1 cellular context compared by ENCODE assay signal in genomic region chr11:13284776-13285588, GRCh38.
TF ChIP-seq lines count a peak whose summit lies in the region.

No MANE protein-coding gene starts in this region.

TF ChIP-seq in GM12878, 131 proteins besides CTCF, POLR2A, EP300 and RAD21:
- TF ChIP-seq SMARCA5 (IDR thresholded peaks at IDR 0.05) (peak; percentile 51; the same call in 1 of the 2 replicates), IKZF1 (conservative IDR thresholded peaks at IDR 0.05) (peak; percentile 56; the same call in 1 of the 2 replicates), NBN (IDR thresholded peaks at IDR 0.05) (0 out of 2 replicates have a peak, but pooled peaks have one; percentile 36), ZNF207 (IDR thresholded peaks at IDR 0.05; ENCODE audit: borderline replicate concordance) (no peak), MTA2 (IDR thresholded peaks at IDR 0.05; ENCODE audit: low read depth) (peak; percentile 96), TBL1XR1 (IDR thresholded peaks at IDR 0.05; ENCODE audit: low read depth, low read length) (no peak), NR2C2 (IDR thresholded peaks at IDR 0.05; ENCODE audit: borderline replicate concordance, control insufficient read depth, insufficient read length, low read depth) (no peak), ZNF24 (IDR thresholded peaks at IDR 0.05) (peak; percentile 97), BCL3 (IDR thresholded peaks at IDR 0.05; ENCODE audit: borderline replicate concordance, insufficient read depth, low read depth, low read length, poor library complexity, severe bottlenecking) (no peak), HCFC1 (IDR thresholded peaks at IDR 0.05; ENCODE audit: low read length) (no peak), SRF (IDR thresholded peaks at IDR 0.05; ENCODE audit: low read depth in 2 of 2, low read length in 2 of 2) (no peak), SIN3A (IDR thresholded peaks at IDR 0.05; ENCODE audit: low read depth, low read length) (no peak), NFXL1 (IDR thresholded peaks at IDR 0.05; ENCODE audit: borderline replicate concordance) (no peak), NR2C1 (IDR thresholded peaks at IDR 0.05) (no peak), ZSCAN29 (IDR thresholded peaks at IDR 0.05) (no peak), MLLT1 (IDR thresholded peaks at IDR 0.05) (no peak), DPF2 (IDR thresholded peaks at IDR 0.05) (0 out of 2 replicates have a peak, but pooled peaks have one; percentile 41), BCL11A (IDR thresholded peaks at IDR 0.05; ENCODE audit: low read depth, low read length) (peak; percentile 48; the same call in 1 of the 2 replicates), GATAD2B (conservative IDR thresholded peaks at IDR 0.05; ENCODE audit: low read depth) (no peak), YBX1 (IDR thresholded peaks at IDR 0.05) (no peak), SP1 (IDR thresholded peaks at IDR 0.05; ENCODE audit: low read depth, low read length) (no peak), JUND (IDR thresholded peaks at IDR 0.05; ENCODE audit: low read depth, low read length) (no peak), NRF1 (conservative IDR thresholded peaks at IDR 0.05; ENCODE audit: low read depth, low read length) (no peak), BHLHE40 (IDR thresholded peaks at IDR 0.05; ENCODE audit: borderline replicate concordance in 1 of 2, low read depth in 2 of 2, low read length in 1 of 2) (peak in 1 of 2 experiments; percentile 44; a peak in 1 of 4 replicates), MYC (IDR thresholded peaks at IDR 0.05; ENCODE audit: insufficient read depth, insufficient read length, insufficient replicate concordance, low read length, severe bottlenecking) (no peak), SMAD1 (IDR thresholded peaks at IDR 0.05; ENCODE audit: low read depth, partially characterized antibody) (no peak), MEF2A (IDR thresholded peaks at IDR 0.05; ENCODE audit: insufficient read depth, low read depth, low read length) (no peak), ETV6 (conservative IDR thresholded peaks at IDR 0.05 in 1 of 2, IDR thresholded peaks at IDR 0.05 in 1 of 2; ENCODE audit: borderline replicate concordance in 1 of 2, low read depth in 1 of 2) (no peak), ZNF217 (IDR thresholded peaks at IDR 0.05) (no peak), IKZF2 (IDR thresholded peaks at IDR 0.05) (peak; percentile 32 to 42; a peak in 2 of 4 replicates), KAT2A (conservative IDR thresholded peaks at IDR 0.05; ENCODE audit: control insufficient read depth, low read depth, low read length) (no peak), CBX5 (IDR thresholded peaks at IDR 0.05; ENCODE audit: low read depth) (no peak), EGR1 (IDR thresholded peaks at IDR 0.05; ENCODE audit: borderline replicate concordance in 1 of 2, low read depth in 2 of 2, low read length in 2 of 2) (no peak), ZNF622 (IDR thresholded peaks at IDR 0.05) (no peak), SREBF2 (IDR thresholded peaks at IDR 0.05; ENCODE audit: low read length) (no peak), CEBPB (IDR thresholded peaks at IDR 0.05; ENCODE audit: borderline replicate concordance in 1 of 2, low read depth in 2 of 2, low read length in 2 of 2) (no peak), ATF2 (IDR thresholded peaks at IDR 0.05; ENCODE audit: low read length) (no peak), ZNF384 (IDR thresholded peaks at IDR 0.05; ENCODE audit: borderline replicate concordance, low read depth, low read length) (no peak), RAD51 (IDR thresholded peaks at IDR 0.05) (no peak), WRNIP1 (IDR thresholded peaks at IDR 0.05; ENCODE audit: borderline replicate concordance, low read depth, low read length) (no peak), CHD1 (IDR thresholded peaks at IDR 0.05; ENCODE audit: low read depth, low read length) (no peak), STAT1 (conservative IDR thresholded peaks at IDR 0.05) (no peak), HDGF (IDR thresholded peaks at IDR 0.05) (no peak), FOXM1 (IDR thresholded peaks at IDR 0.05; ENCODE audit: low read depth, low read length) (no peak), GABPA (IDR thresholded peaks at IDR 0.05; ENCODE audit: low read depth) (no peak), SREBF1 (IDR thresholded peaks at IDR 0.05; ENCODE audit: low read length) (no peak), NFIC (IDR thresholded peaks at IDR 0.05; ENCODE audit: low read depth, low read length) (no peak), RBBP5 (conservative IDR thresholded peaks at IDR 0.05) (no peak)
- TF ChIP-seq, protein P1, sequence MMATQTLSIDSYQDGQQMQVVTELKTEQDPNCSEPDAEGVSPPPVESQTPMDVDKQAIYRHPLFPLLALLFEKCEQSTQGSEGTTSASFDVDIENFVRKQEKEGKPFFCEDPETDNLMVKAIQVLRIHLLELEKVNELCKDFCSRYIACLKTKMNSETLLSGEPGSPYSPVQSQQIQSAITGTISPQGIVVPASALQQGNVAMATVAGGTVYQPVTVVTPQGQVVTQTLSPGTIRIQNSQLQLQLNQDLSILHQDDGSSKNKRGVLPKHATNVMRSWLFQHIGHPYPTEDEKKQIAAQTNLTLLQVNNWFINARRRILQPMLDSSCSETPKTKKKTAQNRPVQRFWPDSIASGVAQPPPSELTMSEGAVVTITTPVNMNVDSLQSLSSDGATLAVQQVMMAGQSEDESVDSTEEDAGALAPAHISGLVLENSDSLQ (IDR thresholded peaks at IDR 0.05), result peak; percentile 38; the same call in 1 of the 2 replicates
- TF ChIP-seq, protein P2, sequence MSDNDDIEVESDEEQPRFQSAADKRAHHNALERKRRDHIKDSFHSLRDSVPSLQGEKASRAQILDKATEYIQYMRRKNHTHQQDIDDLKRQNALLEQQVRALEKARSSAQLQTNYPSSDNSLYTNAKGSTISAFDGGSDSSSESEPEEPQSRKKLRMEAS (IDR thresholded peaks at IDR 0.05; ENCODE audit: low read depth, low read length), result no peak
- TF ChIP-seq, protein P3, sequence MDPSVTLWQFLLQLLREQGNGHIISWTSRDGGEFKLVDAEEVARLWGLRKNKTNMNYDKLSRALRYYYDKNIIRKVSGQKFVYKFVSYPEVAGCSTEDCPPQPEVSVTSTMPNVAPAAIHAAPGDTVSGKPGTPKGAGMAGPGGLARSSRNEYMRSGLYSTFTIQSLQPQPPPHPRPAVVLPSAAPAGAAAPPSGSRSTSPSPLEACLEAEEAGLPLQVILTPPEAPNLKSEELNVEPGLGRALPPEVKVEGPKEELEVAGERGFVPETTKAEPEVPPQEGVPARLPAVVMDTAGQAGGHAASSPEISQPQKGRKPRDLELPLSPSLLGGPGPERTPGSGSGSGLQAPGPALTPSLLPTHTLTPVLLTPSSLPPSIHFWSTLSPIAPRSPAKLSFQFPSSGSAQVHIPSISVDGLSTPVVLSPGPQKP (IDR thresholded peaks at IDR 0.05; ENCODE audit: low read depth, low read length), result no peak
- TF ChIP-seq, protein P4, sequence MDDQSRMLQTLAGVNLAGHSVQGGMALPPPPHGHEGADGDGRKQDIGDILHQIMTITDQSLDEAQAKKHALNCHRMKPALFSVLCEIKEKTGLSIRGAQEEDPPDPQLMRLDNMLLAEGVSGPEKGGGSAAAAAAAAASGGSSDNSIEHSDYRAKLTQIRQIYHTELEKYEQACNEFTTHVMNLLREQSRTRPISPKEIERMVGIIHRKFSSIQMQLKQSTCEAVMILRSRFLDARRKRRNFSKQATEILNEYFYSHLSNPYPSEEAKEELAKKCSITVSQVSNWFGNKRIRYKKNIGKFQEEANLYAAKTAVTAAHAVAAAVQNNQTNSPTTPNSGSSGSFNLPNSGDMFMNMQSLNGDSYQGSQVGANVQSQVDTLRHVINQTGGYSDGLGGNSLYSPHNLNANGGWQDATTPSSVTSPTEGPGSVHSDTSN (IDR thresholded peaks at IDR 0.05; ENCODE audit: insufficient replicate concordance, low read depth, low read length), result no peak
- TF ChIP-seq, protein P5, sequence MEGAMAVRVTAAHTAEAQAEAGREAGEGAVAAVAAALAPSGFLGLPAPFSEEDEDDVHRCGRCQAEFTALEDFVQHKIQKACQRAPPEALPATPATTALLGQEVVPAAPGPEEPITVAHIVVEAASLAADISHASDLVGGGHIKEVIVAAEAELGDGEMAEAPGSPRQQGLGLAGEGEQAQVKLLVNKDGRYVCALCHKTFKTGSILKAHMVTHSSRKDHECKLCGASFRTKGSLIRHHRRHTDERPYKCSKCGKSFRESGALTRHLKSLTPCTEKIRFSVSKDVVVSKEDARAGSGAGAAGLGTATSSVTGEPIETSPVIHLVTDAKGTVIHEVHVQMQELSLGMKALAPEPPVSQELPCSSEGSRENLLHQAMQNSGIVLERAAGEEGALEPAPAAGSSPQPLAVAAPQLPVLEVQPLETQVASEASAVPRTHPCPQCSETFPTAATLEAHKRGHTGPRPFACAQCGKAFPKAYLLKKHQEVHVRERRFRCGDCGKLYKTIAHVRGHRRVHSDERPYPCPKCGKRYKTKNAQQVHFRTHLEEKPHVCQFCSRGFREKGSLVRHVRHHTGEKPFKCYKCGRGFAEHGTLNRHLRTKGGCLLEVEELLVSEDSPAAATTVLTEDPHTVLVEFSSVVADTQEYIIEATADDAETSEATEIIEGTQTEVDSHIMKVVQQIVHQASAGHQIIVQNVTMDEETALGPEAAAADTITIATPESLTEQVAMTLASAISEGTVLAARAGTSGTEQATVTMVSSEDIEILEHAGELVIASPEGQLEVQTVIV (IDR thresholded peaks at IDR 0.05; ENCODE audit: borderline replicate concordance, partially characterized antibody), result no peak
- TF ChIP-seq, protein P6, sequence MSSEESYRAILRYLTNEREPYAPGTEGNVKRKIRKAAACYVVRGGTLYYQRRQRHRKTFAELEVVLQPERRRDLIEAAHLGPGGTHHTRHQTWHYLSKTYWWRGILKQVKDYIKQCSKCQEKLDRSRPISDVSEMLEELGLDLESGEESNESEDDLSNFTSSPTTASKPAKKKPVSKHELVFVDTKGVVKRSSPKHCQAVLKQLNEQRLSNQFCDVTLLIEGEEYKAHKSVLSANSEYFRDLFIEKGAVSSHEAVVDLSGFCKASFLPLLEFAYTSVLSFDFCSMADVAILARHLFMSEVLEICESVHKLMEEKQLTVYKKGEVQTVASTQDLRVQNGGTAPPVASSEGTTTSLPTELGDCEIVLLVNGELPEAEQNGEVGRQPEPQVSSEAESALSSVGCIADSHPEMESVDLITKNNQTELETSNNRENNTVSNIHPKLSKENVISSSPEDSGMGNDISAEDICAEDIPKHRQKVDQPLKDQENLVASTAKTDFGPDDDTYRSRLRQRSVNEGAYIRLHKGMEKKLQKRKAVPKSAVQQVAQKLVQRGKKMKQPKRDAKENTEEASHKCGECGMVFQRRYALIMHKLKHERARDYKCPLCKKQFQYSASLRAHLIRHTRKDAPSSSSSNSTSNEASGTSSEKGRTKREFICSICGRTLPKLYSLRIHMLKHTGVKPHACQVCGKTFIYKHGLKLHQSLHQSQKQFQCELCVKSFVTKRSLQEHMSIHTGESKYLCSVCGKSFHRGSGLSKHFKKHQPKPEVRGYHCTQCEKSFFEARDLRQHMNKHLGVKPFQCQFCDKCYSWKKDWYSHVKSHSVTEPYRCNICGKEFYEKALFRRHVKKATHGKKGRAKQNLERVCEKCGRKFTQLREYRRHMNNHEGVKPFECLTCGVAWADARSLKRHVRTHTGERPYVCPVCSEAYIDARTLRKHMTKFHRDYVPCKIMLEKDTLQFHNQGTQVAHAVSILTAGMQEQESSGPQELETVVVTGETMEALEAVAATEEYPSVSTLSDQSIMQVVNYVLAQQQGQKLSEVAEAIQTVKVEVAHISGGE (CRISPR knock-in tag; IDR thresholded peaks at IDR 0.05), result no peak
- TF ChIP-seq, protein P7, sequence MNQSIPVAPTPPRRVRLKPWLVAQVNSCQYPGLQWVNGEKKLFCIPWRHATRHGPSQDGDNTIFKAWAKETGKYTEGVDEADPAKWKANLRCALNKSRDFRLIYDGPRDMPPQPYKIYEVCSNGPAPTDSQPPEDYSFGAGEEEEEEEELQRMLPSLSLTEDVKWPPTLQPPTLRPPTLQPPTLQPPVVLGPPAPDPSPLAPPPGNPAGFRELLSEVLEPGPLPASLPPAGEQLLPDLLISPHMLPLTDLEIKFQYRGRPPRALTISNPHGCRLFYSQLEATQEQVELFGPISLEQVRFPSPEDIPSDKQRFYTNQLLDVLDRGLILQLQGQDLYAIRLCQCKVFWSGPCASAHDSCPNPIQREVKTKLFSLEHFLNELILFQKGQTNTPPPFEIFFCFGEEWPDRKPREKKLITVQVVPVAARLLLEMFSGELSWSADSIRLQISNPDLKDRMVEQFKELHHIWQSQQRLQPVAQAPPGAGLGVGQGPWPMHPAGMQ (IDR thresholded peaks at IDR 0.05; ENCODE audit: borderline replicate concordance), result no peak
- TF ChIP-seq, protein P8, sequence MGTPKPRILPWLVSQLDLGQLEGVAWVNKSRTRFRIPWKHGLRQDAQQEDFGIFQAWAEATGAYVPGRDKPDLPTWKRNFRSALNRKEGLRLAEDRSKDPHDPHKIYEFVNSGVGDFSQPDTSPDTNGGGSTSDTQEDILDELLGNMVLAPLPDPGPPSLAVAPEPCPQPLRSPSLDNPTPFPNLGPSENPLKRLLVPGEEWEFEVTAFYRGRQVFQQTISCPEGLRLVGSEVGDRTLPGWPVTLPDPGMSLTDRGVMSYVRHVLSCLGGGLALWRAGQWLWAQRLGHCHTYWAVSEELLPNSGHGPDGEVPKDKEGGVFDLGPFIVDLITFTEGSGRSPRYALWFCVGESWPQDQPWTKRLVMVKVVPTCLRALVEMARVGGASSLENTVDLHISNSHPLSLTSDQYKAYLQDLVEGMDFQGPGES (IDR thresholded peaks at IDR 0.05), result no peak
